ENCODE assay signal across 1 cellular context in genomic region chr2:101386599-101387150, GRCh38.
TF ChIP-seq lines count a peak whose summit lies in the region.

No MANE protein-coding gene starts in this region.

TF ChIP-seq in HepG2, 621 proteins besides CTCF, POLR2A, EP300 and RAD21 (continued from another document):
- TF ChIP-seq ZBTB40 (IDR thresholded peaks at IDR 0.05) (no peak), ZBTB40 (CRISPR knock-in tag; IDR thresholded peaks at IDR 0.05) (peak; percentile 32; the same call in 1 of the 2 replicates), ZNF234 (CRISPR knock-in tag; conservative IDR thresholded peaks at IDR 0.05) (no peak), WIZ (CRISPR knock-in tag; IDR thresholded peaks at IDR 0.05) (0 out of 2 replicates have a peak, but pooled peaks have one; percentile 13), ZNF501 (CRISPR knock-in tag; IDR thresholded peaks at IDR 0.05) (no peak)
- TF ChIP-seq, protein P1, sequence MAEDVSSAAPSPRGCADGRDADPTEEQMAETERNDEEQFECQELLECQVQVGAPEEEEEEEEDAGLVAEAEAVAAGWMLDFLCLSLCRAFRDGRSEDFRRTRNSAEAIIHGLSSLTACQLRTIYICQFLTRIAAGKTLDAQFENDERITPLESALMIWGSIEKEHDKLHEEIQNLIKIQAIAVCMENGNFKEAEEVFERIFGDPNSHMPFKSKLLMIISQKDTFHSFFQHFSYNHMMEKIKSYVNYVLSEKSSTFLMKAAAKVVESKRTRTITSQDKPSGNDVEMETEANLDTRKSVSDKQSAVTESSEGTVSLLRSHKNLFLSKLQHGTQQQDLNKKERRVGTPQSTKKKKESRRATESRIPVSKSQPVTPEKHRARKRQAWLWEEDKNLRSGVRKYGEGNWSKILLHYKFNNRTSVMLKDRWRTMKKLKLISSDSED (CRISPR knock-in tag; IDR thresholded peaks at IDR 0.05): peak; percentile 68; the same call in 1 of the 2 replicates
TF ChIP-seq in HepG2: peak in this region for 27.
